In genomic region chr13:44865722-44866484, GRCh38 we compare ENCODE assay signal across 16 cellular contexts.
"Had no signal": no experiment of that assay in that cellular context is flagged by ENCODE, and none has a peak within 500 bp of the region (broad histone marks: within the 10 kb centered on the region; RNA-seq: fewer than 3 reads in every experiment).

No MANE protein-coding gene starts in this region.

- H3K4me3 ChIP-seq: esophagus muscularis mucosa, gastroesophageal sphincter, stomach, thoracic aorta had no signal

- H3K4me3 Mint-ChIP-seq: dendritic cell treated with granulocyte-macrophage colony-stimulating factor and Interleukin-4, amounts not matched to agents 40 ng/mL and 50 ng/mL, for 4 days; effector memory CD8-positive, alpha-beta T cell; natural killer cell treated with Interleukin-12 subunit alpha and Interleukin-12 subunit beta and Interleukin-15 and Interleukin-18, amount 100 ng/mL, for 72 hours had no signal

- H3K9me3 Mint-ChIP-seq: dendritic cell treated with granulocyte-macrophage colony-stimulating factor and Interleukin-4, amounts not matched to agents 40 ng/mL and 50 ng/mL, for 4 days; effector memory CD8-positive, alpha-beta T cell; natural killer cell treated with Interleukin-12 subunit alpha and Interleukin-12 subunit beta and Interleukin-15 and Interleukin-18, amount 100 ng/mL, for 72 hours had no signal

- H3K27ac ChIP-seq: epithelial cell of prostate, stomach, thoracic aorta had no signal

- H3K27ac Mint-ChIP-seq: dendritic cell treated with granulocyte-macrophage colony-stimulating factor and Interleukin-4, amounts not matched to agents 40 ng/mL and 50 ng/mL, for 4 days; effector memory CD8-positive, alpha-beta T cell; natural killer cell treated with Interleukin-12 subunit alpha and Interleukin-12 subunit beta and Interleukin-15 and Interleukin-18, amount 100 ng/mL, for 72 hours had no signal

- DNase-seq: effector memory CD8-positive, alpha-beta T cell; glutamatergic neuron; kidney glomerular epithelial cell; mammary epithelial cell; stimulated activated CD4-positive, alpha-beta T cell treated with anti-CD3 and anti-CD28 coated beads, Interleukin-12 subunit alpha, Interleukin-12 subunit beta, amount 100 ng/mL, for 4 hours; stimulated activated naive CD4-positive, alpha-beta T cell; stomach; substantia nigra; trophoblast cell had no signal

- H3K36me3 Mint-ChIP-seq: natural killer cell treated with Interleukin-12 subunit alpha and Interleukin-12 subunit beta and Interleukin-15 and Interleukin-18, amount 100 ng/mL, for 72 hours had no signal

- H3K36me3 ChIP-seq: esophagus muscularis mucosa, gastroesophageal sphincter, stomach, thoracic aorta had no signal

- H3K27me3 ChIP-seq: esophagus muscularis mucosa, gastroesophageal sphincter, stomach had no signal

- ATAC-seq: effector memory CD8-positive, alpha-beta T cell; gastroesophageal sphincter; left lobe of liver; natural killer cell treated with Interleukin-12 subunit alpha and Interleukin-12 subunit beta and Interleukin-15 and Interleukin-18, amount 100 ng/mL, for 72 hours had no signal

- H3K9me3 ChIP-seq: esophagus muscularis mucosa, gastroesophageal sphincter, stomach, thoracic aorta had no signal
